Comparison of ENCODE assay signal across 22 cellular contexts in the genomic region with DNA sequence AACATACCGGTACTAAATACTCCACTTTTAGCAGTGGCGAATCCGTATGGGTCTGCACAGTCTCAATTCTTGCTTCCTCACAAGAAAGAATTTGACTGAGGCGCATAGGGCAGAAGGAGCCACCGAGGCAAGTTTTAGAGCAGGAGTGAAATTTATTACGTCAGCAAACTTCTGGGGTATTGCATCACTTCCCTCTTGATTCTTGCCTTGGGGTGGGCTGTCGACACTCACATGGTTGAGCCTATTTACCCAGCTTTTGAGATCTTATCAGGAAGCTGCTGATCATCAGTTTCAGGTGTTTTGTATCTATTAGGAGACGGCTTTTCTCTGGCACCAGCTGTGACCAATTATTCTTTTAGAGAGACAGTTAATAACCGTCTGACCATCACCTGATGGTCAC.
DNase-seq lines count a peak whose midpoint lies in the region; ATAC-seq and TF ChIP-seq lines count a peak whose summit lies in the region.
"Had no signal": no experiment of that assay in that cellular context is flagged by ENCODE, and none has a peak within 500 bp of the region (broad histone marks: within the 10 kb centered on the region; RNA-seq: fewer than 3 reads in every experiment).

No MANE protein-coding gene starts in this region.

- no peak for TF ChIP-seq POLR2A in sigmoid colon (IDR thresholded peaks at IDR 0.05)

- H3K18ac ChIP-seq in H9 (ENCODE audit: insufficient read length, low read depth, low read length): no peak overlapping the region

- H3K4me1 ChIP-seq in H9 (ENCODE audit: insufficient read depth, low read length) (no peaks in the 10 kb centered on the region), neural progenitor cell (peaks cover 4% of the 10 kb centered on the region), sigmoid colon (no peaks in the 10 kb centered on the region)

- H3K4me3 Mint-ChIP-seq in H9 (no peak overlapping the region), neural progenitor cell (no peak overlapping the region)
- H3K4me3 Mint-ChIP-seq: CD8-positive, alpha-beta memory T cell; HFFc6 had no signal

- intact Hi-C loops in sigmoid colon (cut with DNase I): no loop called here

- peak; percentile 36 for DNase-seq in NCI-H146 (lab: John Stamatoyannopoulos, UW)
- DNase-seq in NCI-H146 treated with DMSO at 0.1 percent for 48 hours (lab: John Stamatoyannopoulos, UW; ENCODE audit: unreplicated experiment): no peak
- no peak for DNase-seq in H9
- DNase-seq in SK-N-MC (ENCODE audit: low read depth, low spot score): no peak
- DNase-seq in neural progenitor cell (ENCODE audit: low spot score): no peak
- DNase-seq in medulla oblongata (ENCODE audit: extremely low spot score): no peak
- DNase-seq in sigmoid colon: no peak
- DNase-seq: Calu3; CD8-positive, alpha-beta memory T cell; DMS153; GDM1; HFFc6; NCI-H1436; NCI-H2081; NCI-H2171 treated with DMSO at 0.1 percent for 48 hours; NCI-H526; T-helper 1 cell; T-helper 9 cell had no signal

- H3K4me2 ChIP-seq in H9 (ENCODE audit: insufficient read depth, insufficient read length, low read length) (no peak overlapping the region), neural progenitor cell (no peak overlapping the region)
- H3K4me2 ChIP-seq: KMS-11 had no signal

- no peak overlapping the region for H3K56ac ChIP-seq in H9 (ENCODE audit: insufficient read length, low read depth, low read length)

- TF ChIP-seq EP300 in sigmoid colon (IDR thresholded peaks at IDR 0.05): no peak

- 0 out of 5 replicates have a peak, but pooled peaks cover 3 to 6% of the 10 kb centered on the region in 2 experiments for H3K9me3 Mint-ChIP-seq in H9
- no peaks in the 10 kb centered on the region for H3K9me3 Mint-ChIP-seq in neural progenitor cell
- H3K9me3 Mint-ChIP-seq: HFFc6 had no signal

- no peak for TF ChIP-seq CTCF in H9 (conservative IDR thresholded peaks at IDR 0.05)
- no peak for TF ChIP-seq CTCF in neural progenitor cell (IDR thresholded peaks at IDR 0.05)
- no peak for TF ChIP-seq CTCF in sigmoid colon (IDR thresholded peaks at IDR 0.05)

- no peak overlapping the region for H4K8ac ChIP-seq in H9 (replicated peaks; ENCODE audit: insufficient read length, low read depth, low read length)

- H3K27ac ChIP-seq in H9 (ENCODE audit: insufficient read length, low read depth, low read length): no peak overlapping the region
- 0 out of 2 replicates have a peak overlapping the region, but pooled peaks have one; percentile 52 for H3K27ac ChIP-seq in SK-N-MC
- no peak overlapping the region for H3K27ac ChIP-seq in neural progenitor cell
- H3K27ac ChIP-seq in sigmoid colon: no peak overlapping the region
- H3K27ac ChIP-seq: C4-2B, KMS-11 had no signal

- WGBS in H9 (ENCODE audit: extremely low coverage, insufficient read length, low lambda C conversion rate): no CpG with 5 or more reads among the region's 9 CpGs
- 59 to 65% methylated on average over 9 of the region's 9 CpGs for WGBS in sigmoid colon, 2 donors

- H3K79me2 ChIP-seq in H9 (ENCODE audit: insufficient read depth, low read length) (no peaks in the 10 kb centered on the region), neural progenitor cell (ENCODE audit: low read depth) (no peaks in the 10 kb centered on the region)

- no peaks in the 10 kb centered on the region for H3F3A ChIP-seq in neural progenitor cell (ENCODE audit: low read depth)

- H3K23me2 ChIP-seq in H9 (ENCODE audit: insufficient read length, low read depth, low read length, poor library complexity, severe bottlenecking): no peaks in the 10 kb centered on the region

- no peak overlapping the region for H2BK12ac ChIP-seq in H9 (ENCODE audit: insufficient read length, low read depth, low read length)

- H3K36me3 Mint-ChIP-seq in H9 (ENCODE audit: insufficient read depth in 1 of 3, low read depth in 3 of 3) (no peaks in the 10 kb centered on the region), neural progenitor cell (no peaks in the 10 kb centered on the region)
- H3K36me3 Mint-ChIP-seq: CD8-positive, alpha-beta memory T cell had no signal

- H3K79me1 ChIP-seq in H9 (ENCODE audit: insufficient read depth, low read depth, low read length, poor library complexity, severe bottlenecking): no peaks in the 10 kb centered on the region

- H3K9ac ChIP-seq in H9 (ENCODE audit: extremely low read depth, insufficient read length, low read length) (no peak overlapping the region), SK-N-MC (ENCODE audit: insufficient read length) (no peak overlapping the region), neural progenitor cell (no peak overlapping the region)
- H3K9ac ChIP-seq: KMS-11 had no signal

- no peak overlapping the region for H3K14ac ChIP-seq in H9 (ENCODE audit: insufficient read depth, low read length)

- H4K20me1 ChIP-seq in H9 (ENCODE audit: control insufficient read depth, insufficient read depth, insufficient read length): no peaks in the 10 kb centered on the region
- H4K20me1 ChIP-seq in neural progenitor cell (ENCODE audit: low read depth): no peaks in the 10 kb centered on the region

- no peaks in the 10 kb centered on the region for H3K4me1 Mint-ChIP-seq in H9
- H3K4me1 Mint-ChIP-seq in neural progenitor cell: peaks cover 5% of the 10 kb centered on the region
- H3K4me1 Mint-ChIP-seq: CD8-positive, alpha-beta memory T cell had no signal

- no peak overlapping the region for H4K5ac ChIP-seq in H9 (ENCODE audit: insufficient read length, low read depth, low read length)

- H3K4me3 ChIP-seq in SK-N-MC: no peak overlapping the region
- H3K4me3 ChIP-seq in neural progenitor cell: no peak overlapping the region
- H3K4me3 ChIP-seq in sigmoid colon: no peak overlapping the region

- no peak overlapping the region for H2AK5ac ChIP-seq in H9 (ENCODE audit: insufficient read length, low read length)

- H3K9me3 ChIP-seq in H9 (ENCODE audit: control insufficient read depth, low read depth, low read length) (no peaks in the 10 kb centered on the region), SK-N-MC (ENCODE audit: low read depth, low read length) (no peaks in the 10 kb centered on the region), neural progenitor cell (ENCODE audit: low read depth) (no peaks in the 10 kb centered on the region), sigmoid colon (no peaks in the 10 kb centered on the region)

- H3K27me3 ChIP-seq in H9 (ENCODE audit: insufficient read depth, low read length): no peaks in the 10 kb centered on the region
- no peaks in the 10 kb centered on the region for H3K27me3 ChIP-seq in neural progenitor cell
- H3K27me3 ChIP-seq in sigmoid colon: no peaks in the 10 kb centered on the region

- no peak overlapping the region for H2BK5ac ChIP-seq in H9 (ENCODE audit: insufficient read length, low read length)

- H2BK120ac ChIP-seq in H9 (ENCODE audit: low read depth, low read length, poor library complexity, severe bottlenecking): no peak overlapping the region

- H3K36me3 ChIP-seq in SK-N-MC (ENCODE audit: insufficient read depth, low read length): no peaks in the 10 kb centered on the region
- H3K36me3 ChIP-seq in neural progenitor cell: no peaks in the 10 kb centered on the region
- no peaks in the 10 kb centered on the region for H3K36me3 ChIP-seq in sigmoid colon

- H3K27ac Mint-ChIP-seq in H9: peak overlapping the region in 1 of 3 experiments; percentile 44; a peak in 3 of 7 replicates
- no peak overlapping the region for H3K27ac Mint-ChIP-seq in neural progenitor cell
- H3K27ac Mint-ChIP-seq: CD8-positive, alpha-beta memory T cell; HFFc6 had no signal

- no peak overlapping the region for H3K23ac ChIP-seq in H9 (ENCODE audit: insufficient read length, low read depth, low read length)

- H3K27me3 Mint-ChIP-seq in H9 (ENCODE audit: low read depth) (peaks cover 1% of the 10 kb centered on the region; the same call in 1 of the 2 replicates), neural progenitor cell (ENCODE audit: insufficient read depth, low read depth) (no peaks in the 10 kb centered on the region)

- no peak overlapping the region for H4K91ac ChIP-seq in H9 (ENCODE audit: insufficient read length, low read depth, low read length)

- peak overlapping the region; percentile 36 for H3T11ph ChIP-seq in H9 (ENCODE audit: low read length)

- H2AFZ ChIP-seq in H9 (ENCODE audit: low read length) (peak overlapping the region; percentile 99), neural progenitor cell (replicated peaks) (peak overlapping the region; percentile 17)

- H2BK20ac ChIP-seq in H9 (ENCODE audit: low read depth, low read length, poor library complexity, severe bottlenecking): no peak overlapping the region

- no peak overlapping the region for H2BK15ac ChIP-seq in H9 (ENCODE audit: low read depth, low read length)

- no peak for ATAC-seq in activated CD4-positive, CD25-positive, alpha-beta regulatory T cell treated with anti-CD3 and anti-CD28 coated beads, Interleukin-2, amount 50 U/mL, for 24 hours
- ATAC-seq: Panc1 had no signal

- no peak overlapping the region for H3K4ac ChIP-seq in H9 (ENCODE audit: low read depth, low read length)
